20 cellular contexts compared by ENCODE assay signal in genomic region chr3:42513121-42513520, GRCh38. TPM values are rescaled to one million over a fixed set of nuclear protein-coding genes. Genes with fewer than 3 reads are reported as not detected.
DNase-seq lines count a peak whose midpoint lies in the region; TF ChIP-seq lines count a peak whose summit lies in the region.
"Had no signal": no experiment of that assay in that cellular context is flagged by ENCODE, and none has a peak within 500 bp of the region (broad histone marks: within the 10 kb centered on the region; RNA-seq: fewer than 3 reads in every experiment).

No MANE protein-coding gene starts in this region.

- peak overlapping the region; percentile 88 for H3K4me2 ChIP-seq in BLaER1
- H3K4me2 ChIP-seq in BLaER1 treated with 17β-estradiol and CSF1 and Interleukin-3, amounts not matched to agents 10 nM and 100 nM: peak overlapping the region in 9 of 11 experiments; percentile 77 to 94 (median 85); a peak in 15 of 22 replicates

- no peaks in the 10 kb centered on the region for H4K20me1 ChIP-seq in BLaER1
- no peaks in the 10 kb centered on the region for H4K20me1 ChIP-seq in BLaER1 treated with 17β-estradiol and CSF1 and Interleukin-3, amounts not matched to agents 10 nM and 100 nM

- POLR2A ChIA-PET in A673 (lab: Charles Lee; ENCODE audit: low non-redundant PET): no interaction called here

- CTCF ChIA-PET in A673 (lab: Charles Lee): no interaction called here

- H3K36me3 ChIP-seq in BLaER1 (no peaks in the 10 kb centered on the region), ascending aorta (no peaks in the 10 kb centered on the region), A673 (ENCODE audit: insufficient read depth, low read length, poor library complexity, severe bottlenecking) (no peaks in the 10 kb centered on the region)
- H3K36me3 ChIP-seq in BLaER1 treated with 17β-estradiol and CSF1 and Interleukin-3, amounts not matched to agents 10 nM and 100 nM: peaks cover 0 to 11% (median 0%) of the 10 kb centered on the region in 11 experiments; a peak in 2 of 22 replicates
- H3K36me3 ChIP-seq: HAP-1, SJSA1 had no signal

- DNase-seq in ascending aorta (ENCODE audit: low spot score in 2 of 2): no peak
- DNase-seq in activated CD4-positive, CD25-positive, alpha-beta regulatory T cell treated with anti-CD3 and anti-CD28 coated beads, Interleukin-2, amount 50 U/mL, for 72 hours: no peak
- DNase-seq in A673 (ENCODE audit: low spot score): no peak
- DNase-seq in ecto neural progenitor cell (ENCODE audit: low spot score): no peak
- DNase-seq: AML-193, DMS153, GF-D8, KG1, MV-4-11, NCI-H1417, NCI-H187, NCI-H2107, NCI-H510A treated with DMSO at 0.1 percent for 48 hours, NCI-H82, PC-3 had no signal

- H3K27me3 ChIP-seq in BLaER1: no peaks in the 10 kb centered on the region
- no peaks in the 10 kb centered on the region for H3K27me3 ChIP-seq in BLaER1 treated with 17β-estradiol and CSF1 and Interleukin-3, amounts not matched to agents 10 nM and 100 nM
- H3K27me3 ChIP-seq in ascending aorta: no peaks in the 10 kb centered on the region
- H3K27me3 ChIP-seq in A673 (replicated peaks; ENCODE audit: insufficient read depth, low read depth, low read length, poor library complexity): no peaks in the 10 kb centered on the region
- H3K27me3 ChIP-seq: SJSA1 had no signal

- H3K9me3 ChIP-seq in BLaER1 (no peaks in the 10 kb centered on the region), ascending aorta (no peaks in the 10 kb centered on the region), A673 (ENCODE audit: low read depth, low read length, poor library complexity, severe bottlenecking) (no peaks in the 10 kb centered on the region)
- H3K9me3 ChIP-seq in BLaER1 treated with 17β-estradiol and CSF1 and Interleukin-3, amounts not matched to agents 10 nM and 100 nM (replicated peaks in 1 of 11): no peaks in the 10 kb centered on the region
- H3K9me3 ChIP-seq: HAP-1, SJSA1 had no signal

- intact Hi-C loops in ascending aorta (cut with DNase I) (no loop called here), A673 (cut with micrococcal nuclease; ENCODE audit: unreplicated experiment) (no loop called here)

- TF ChIP-seq CTCF in ascending aorta (IDR thresholded peaks at IDR 0.05) (no peak), A673 (conservative IDR thresholded peaks at IDR 0.05; ENCODE audit: low read depth, low read length) (no peak)

- BruUV-seq in A673 (replicated peaks; lab: Mats Ljungman, UMichigan): no TSS peak

- no peak overlapping the region for H3K9ac ChIP-seq in BLaER1
- no peak overlapping the region for H3K9ac ChIP-seq in BLaER1 treated with 17β-estradiol and CSF1 and Interleukin-3, amounts not matched to agents 10 nM and 100 nM

- H3K27ac ChIP-seq in BLaER1: peak overlapping the region; percentile 78
- H3K27ac ChIP-seq in BLaER1 treated with 17β-estradiol and CSF1 and Interleukin-3, amounts not matched to agents 10 nM and 100 nM: peak overlapping the region in 2 of 11 experiments; percentile 10 to 36; a peak in 3 of 22 replicates
- peak overlapping the region; percentile 60 to 86 for H3K27ac ChIP-seq in ascending aorta
- H3K27ac ChIP-seq in temporal lobe (ENCODE audit: low read depth, low read length): peak overlapping the region; percentile 9
- H3K27ac ChIP-seq in A673 (ENCODE audit: low read depth, low read length, poor library complexity, severe bottlenecking): no peak overlapping the region
- H3K27ac ChIP-seq: SJSA1 had no signal

- peaks cover 79% of the 10 kb centered on the region for H3K4me1 ChIP-seq in BLaER1
- peaks cover 49 to 78% (median 74%) of the 10 kb centered on the region in 10 experiments for H3K4me1 ChIP-seq in BLaER1 treated with 17β-estradiol and CSF1 and Interleukin-3, amounts not matched to agents 10 nM and 100 nM
- H3K4me1 ChIP-seq in ascending aorta: peaks cover 22 to 37% of the 10 kb centered on the region in 2 donors
- H3K4me1 ChIP-seq in A673 (ENCODE audit: insufficient read depth, low read length, poor library complexity, severe bottlenecking): no peaks in the 10 kb centered on the region
- H3K4me1 ChIP-seq: HAP-1, SJSA1 had no signal

- H3K4me3 ChIP-seq in BLaER1: no peak overlapping the region
- no peak overlapping the region for H3K4me3 ChIP-seq in BLaER1 treated with 17β-estradiol and CSF1 and Interleukin-3, amounts not matched to agents 10 nM and 100 nM
- H3K4me3 ChIP-seq in ascending aorta: no peak overlapping the region
- no peak overlapping the region for H3K4me3 ChIP-seq in A673 (ENCODE audit: low read depth, low read length, poor library complexity, severe bottlenecking)
- H3K4me3 ChIP-seq: HAP-1, SJSA1 had no signal

RNA-seq across cellular contexts. Expression of gene VIPR1, which starts 10.7 kb away (rescaled TPM):
- total RNA-seq in ascending aorta (3.5 TPM), temporal lobe (under 0.01 TPM), A673 (2021) (0.26 and 0.31 TPM in 2 replicates)
- total RNA-seq: SJSA1 had no signal
